In the genomic region with DNA sequence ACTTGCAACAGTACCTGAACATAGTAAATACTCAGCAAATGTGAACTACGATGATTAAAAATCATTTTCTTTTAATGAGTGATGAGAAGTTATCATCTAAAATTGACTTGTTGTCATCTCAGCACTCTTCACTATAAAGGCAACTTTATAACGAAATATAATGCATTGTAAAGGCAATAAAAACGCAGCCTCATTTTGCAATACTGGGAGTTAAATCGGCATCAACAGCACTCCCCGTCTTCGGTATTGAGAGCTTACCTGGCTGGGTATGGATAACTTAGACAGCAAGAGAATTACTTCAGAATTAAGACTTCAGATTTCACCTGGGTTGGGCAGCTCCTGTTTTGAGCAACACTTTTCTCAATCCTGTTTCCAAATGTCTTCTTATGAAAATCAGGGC, we compare ENCODE assay signal across 9 cellular contexts. TPM values are rescaled to one million over a fixed set of nuclear protein-coding genes. Genes with fewer than 3 reads are reported as not detected.
"Had no signal": no experiment of that assay in that cellular context is flagged by ENCODE, and none has a peak within 500 bp of the region (broad histone marks: within the 10 kb centered on the region; RNA-seq: fewer than 3 reads in every experiment).

No MANE protein-coding gene starts in this region.

- ATAC-seq: HepG2, K562 had no signal

- DNase-seq: IMR-90, KBM-7, KG1 had no signal

- H3K4me3 ChIP-seq: K562 had no signal

- H3K4me2 ChIP-seq: KMS-11 had no signal

- FAIRE-seq: HepG2, HTR-8/SVneo, K562 had no signal

- H3K27ac ChIP-seq: HL-60, KMS-11 had no signal

RNA-seq across cellular contexts. Expression of gene NKX2-2, which starts 20.8 kb away (rescaled TPM):
- polyA plus RNA-seq: HepG2, IgD-negative memory B cell, IMR-90 had no signal
